Comparison of ENCODE assay signal across 8 cellular contexts in the genomic region with DNA sequence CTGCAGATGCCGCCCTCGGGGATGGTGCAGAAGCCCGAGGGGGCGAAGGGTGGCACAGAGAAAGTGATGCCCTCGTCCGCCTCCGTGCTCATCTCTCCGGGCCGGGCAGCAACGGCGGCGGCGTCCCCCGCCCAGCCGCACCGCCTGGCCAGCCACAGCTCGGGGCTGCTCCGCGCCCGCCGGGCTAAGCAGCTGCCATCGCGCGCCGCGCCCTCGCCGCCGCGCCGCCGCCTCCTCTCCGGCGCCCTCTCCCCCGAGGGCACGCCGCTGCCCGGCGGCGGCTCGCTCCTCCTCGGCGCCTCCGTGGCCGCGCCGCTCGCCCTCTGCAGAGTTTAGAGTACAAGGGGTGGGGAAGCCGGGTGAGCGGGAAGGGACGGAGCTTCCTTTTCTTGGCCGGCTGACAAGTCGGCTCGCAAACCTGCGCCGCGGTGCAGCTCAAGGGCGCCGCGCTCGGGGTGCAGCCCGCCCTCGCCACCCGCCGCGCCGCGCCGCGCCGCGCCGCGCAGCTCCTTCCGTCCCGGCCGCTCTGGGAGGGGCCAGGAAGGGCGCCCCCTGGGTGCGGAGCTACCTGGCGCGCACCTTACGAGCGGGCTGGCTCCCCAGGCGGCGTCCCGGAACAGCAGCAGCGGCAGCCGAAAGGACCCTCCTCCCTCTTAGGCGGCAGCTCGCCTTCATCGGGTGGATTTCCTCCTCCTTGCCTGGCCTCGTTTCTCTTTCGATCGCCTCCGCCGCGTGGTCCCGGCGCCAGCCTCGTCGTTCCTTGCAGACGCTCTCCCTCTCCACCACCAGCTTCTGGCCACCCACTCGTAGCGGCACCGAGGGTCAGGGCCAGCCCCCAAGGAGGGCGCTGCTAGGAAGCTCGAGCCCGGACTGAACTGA. TPM values are rescaled to one million over a fixed set of nuclear protein-coding genes. Genes with fewer than 3 reads are reported as not detected.
DNase-seq lines count a peak whose midpoint lies in the region; ATAC-seq and TF ChIP-seq lines count a peak whose summit lies in the region.

A gene with protein sequence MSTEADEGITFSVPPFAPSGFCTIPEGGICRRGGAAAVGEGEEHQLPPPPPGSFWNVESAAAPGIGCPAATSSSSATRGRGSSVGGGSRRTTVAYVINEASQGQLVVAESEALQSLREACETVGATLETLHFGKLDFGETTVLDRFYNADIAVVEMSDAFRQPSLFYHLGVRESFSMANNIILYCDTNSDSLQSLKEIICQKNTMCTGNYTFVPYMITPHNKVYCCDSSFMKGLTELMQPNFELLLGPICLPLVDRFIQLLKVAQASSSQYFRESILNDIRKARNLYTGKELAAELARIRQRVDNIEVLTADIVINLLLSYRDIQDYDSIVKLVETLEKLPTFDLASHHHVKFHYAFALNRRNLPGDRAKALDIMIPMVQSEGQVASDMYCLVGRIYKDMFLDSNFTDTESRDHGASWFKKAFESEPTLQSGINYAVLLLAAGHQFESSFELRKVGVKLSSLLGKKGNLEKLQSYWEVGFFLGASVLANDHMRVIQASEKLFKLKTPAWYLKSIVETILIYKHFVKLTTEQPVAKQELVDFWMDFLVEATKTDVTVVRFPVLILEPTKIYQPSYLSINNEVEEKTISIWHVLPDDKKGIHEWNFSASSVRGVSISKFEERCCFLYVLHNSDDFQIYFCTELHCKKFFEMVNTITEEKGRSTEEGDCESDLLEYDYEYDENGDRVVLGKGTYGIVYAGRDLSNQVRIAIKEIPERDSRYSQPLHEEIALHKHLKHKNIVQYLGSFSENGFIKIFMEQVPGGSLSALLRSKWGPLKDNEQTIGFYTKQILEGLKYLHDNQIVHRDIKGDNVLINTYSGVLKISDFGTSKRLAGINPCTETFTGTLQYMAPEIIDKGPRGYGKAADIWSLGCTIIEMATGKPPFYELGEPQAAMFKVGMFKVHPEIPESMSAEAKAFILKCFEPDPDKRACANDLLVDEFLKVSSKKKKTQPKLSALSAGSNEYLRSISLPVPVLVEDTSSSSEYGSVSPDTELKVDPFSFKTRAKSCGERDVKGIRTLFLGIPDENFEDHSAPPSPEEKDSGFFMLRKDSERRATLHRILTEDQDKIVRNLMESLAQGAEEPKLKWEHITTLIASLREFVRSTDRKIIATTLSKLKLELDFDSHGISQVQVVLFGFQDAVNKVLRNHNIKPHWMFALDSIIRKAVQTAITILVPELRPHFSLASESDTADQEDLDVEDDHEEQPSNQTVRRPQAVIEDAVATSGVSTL (N-terminal part only) (minus strand): TSS at position 412 of the 879 bp plus-strand sequence. CDS start 320 bp downstream, at position 92.

- H3K27ac ChIP-seq in SJSA1 (peak within 1 kb of the TSS; percentile 71), gastroesophageal sphincter (peak within 1 kb of the TSS; percentile 92 to 99 (median 94)), osteoblast (ENCODE audit: low read depth, low read length) (peak within 1 kb of the TSS; percentile 84), temporal lobe (ENCODE audit: low read depth, low read length) (peak within 1 kb of the TSS; percentile 89)

- no peaks in the 10 kb centered on the region for H3K27me3 ChIP-seq in SJSA1 (replicated peaks)
- H3K27me3 ChIP-seq in gastroesophageal sphincter, result no peaks in the 10 kb centered on the region
- H3K27me3 ChIP-seq in osteoblast (ENCODE audit: insufficient read depth, low read length), result no peaks in the 10 kb centered on the region

- TF ChIP-seq POLR2A in gastroesophageal sphincter (IDR thresholded peaks at IDR 0.05), result peak; percentile 46 to 70

- H3K4me1 ChIP-seq in SJSA1 (replicated peaks) (peaks cover 44% of the 10 kb centered on the region), gastroesophageal sphincter (peaks cover 0 to 51% (median 5%) of the 10 kb centered on the region in 3 donors), osteoblast (ENCODE audit: insufficient read depth, low read length) (peaks cover 23% of the 10 kb centered on the region)

- DNase-seq in GDM1 (lab: John Stamatoyannopoulos, UW), result peak; percentile 81
- DNase-seq in H4 (ENCODE audit: low spot score), result peak; percentile 55
- DNase-seq in SJSA1 (ENCODE audit: low read depth in 1 of 2, low spot score in 2 of 2), result peak; percentile 79 to 90
- DNase-seq in activated naive CD4-positive, alpha-beta T cell (lab: John Stamatoyannopoulos, UW), result peak; percentile 76 to 94 (median 82)
- peak; percentile 88 for DNase-seq in osteoblast (ENCODE audit: insufficient read length, low spot score, missing footprints)

- H3K36me3 ChIP-seq in SJSA1 (peaks cover 13% of the 10 kb centered on the region), gastroesophageal sphincter (no peaks in the 10 kb centered on the region), osteoblast (ENCODE audit: insufficient read depth, low read length) (no peaks in the 10 kb centered on the region)

- H2AFZ ChIP-seq in osteoblast (ENCODE audit: low read length), result peak within 1 kb of the TSS; percentile 98

- H3K4me3 ChIP-seq in SJSA1 (peak within 1 kb of the TSS; percentile 76), gastroesophageal sphincter (peak within 1 kb of the TSS; percentile 70 to 92), osteoblast (ENCODE audit: insufficient read depth, low read length) (peak within 1 kb of the TSS; percentile 98)

- no peaks in the 10 kb centered on the region for H3K9me3 ChIP-seq in SJSA1 (replicated peaks)
- H3K9me3 ChIP-seq in gastroesophageal sphincter, result no peaks in the 10 kb centered on the region
- H3K9me3 ChIP-seq in osteoblast (ENCODE audit: low read depth, low read length), result no peaks in the 10 kb centered on the region

- ATAC-seq in gastroesophageal sphincter, result peak; percentile 83

- no CpG with 5 or more reads among the region's 108 CpGs for WGBS in gastroesophageal sphincter (ENCODE audit: low coverage in 1 of 2), 2 donors

- H3K4me2 ChIP-seq in osteoblast (ENCODE audit: insufficient read depth, low read length), result peak within 1 kb of the TSS; percentile 88

- no peaks in the 10 kb centered on the region for H4K20me1 ChIP-seq in osteoblast (ENCODE audit: insufficient read depth, low read length)

- no peak for TF ChIP-seq EP300 in gastroesophageal sphincter (IDR thresholded peaks at IDR 0.05)

- TF ChIP-seq CTCF in LNCAP (IDR thresholded peaks at IDR 0.05), result peak; percentile 69
- peak in 3 of 4 experiments; percentile 57 to 75 (median 71) for TF ChIP-seq CTCF in gastroesophageal sphincter (IDR thresholded peaks at IDR 0.05)
- TF ChIP-seq CTCF in osteoblast (IDR thresholded peaks at IDR 0.05; ENCODE audit: extremely low read depth, low read depth, low read length), result no peak

- peaks cover 44% of the 10 kb centered on the region for H3K79me2 ChIP-seq in osteoblast (ENCODE audit: insufficient read depth, low read length)

RNA-seq across cellular contexts. Expression of the gene that starts here (rescaled TPM):
- 2.1 and 2.2 TPM in 2 replicates for total RNA-seq in H4 (2014; rRNA removed; shearing (Covaris generic))
- 8.3 and 10.7 TPM in 2 replicates for total RNA-seq in SJSA1 (2014; rRNA removed; shearing (Covaris generic))
- total RNA-seq in gastroesophageal sphincter, result 10 to 100 TPM; 20.8 to 31.7 (median 23.4) TPM
- total RNA-seq in osteoblast, result 7.4 and 8.3 TPM in 2 replicates
- 12.0 TPM for total RNA-seq in temporal lobe

Comparison
In these comparisons a context has a peak if more than half of its experiments do, and no peak if none do; other contexts are left out.
1. Peak in every context shown above with its lines: DNase-seq, ATAC-seq, H3K4me3 ChIP-seq and H3K27ac ChIP-seq.